ENCODE assay signal across 18 cellular contexts in genomic region chr1:46458846-46459245, GRCh38. TPM values are rescaled to one million over a fixed set of nuclear protein-coding genes. Genes with fewer than 3 reads are reported as not detected.
DNase-seq lines count a peak whose midpoint lies in the region; ATAC-seq and TF ChIP-seq lines count a peak whose summit lies in the region.
"Had no signal": no experiment of that assay in that cellular context is flagged by ENCODE, and none has a peak within 500 bp of the region (broad histone marks: within the 10 kb centered on the region; RNA-seq: fewer than 3 reads in every experiment).

No MANE protein-coding gene starts in this region.

- H3K4me1 Mint-ChIP-seq in neural progenitor cell: peaks cover 31% of the 10 kb centered on the region
- no peaks in the 10 kb centered on the region for H3K4me1 Mint-ChIP-seq in activated CD4-positive, alpha-beta T cell treated with anti-CD3 and anti-CD28 coated beads, Interleukin-2, amount 10 ng/mL, durations not matched to agents 7 days and 5 days
- peaks cover 32% of the 10 kb centered on the region for H3K4me1 Mint-ChIP-seq in WTC11
- H3K4me1 Mint-ChIP-seq: B cell; CD14-positive monocyte; CD8-positive, alpha-beta memory T cell had no signal

- ATAC-seq in WTC11: no peak
- no peak for ATAC-seq in GM18861 (IDR thresholded peaks at IDR 0.05; ENCODE audit: unreplicated experiment)
- ATAC-seq: GM23338 had no signal

- H3K9me3 ChIP-seq in neural progenitor cell (ENCODE audit: low read depth) (no peaks in the 10 kb centered on the region), Peyer's patch (no peaks in the 10 kb centered on the region)
- H3K9me3 ChIP-seq: BLaER1, HAP-1 had no signal

- no peaks in the 10 kb centered on the region for H3K36me3 Mint-ChIP-seq in neural progenitor cell
- H3K36me3 Mint-ChIP-seq in activated CD4-positive, alpha-beta T cell treated with anti-CD3 and anti-CD28 coated beads, Interleukin-2, amount 10 ng/mL, durations not matched to agents 7 days and 5 days (ENCODE audit: low read depth): no peaks in the 10 kb centered on the region
- no peaks in the 10 kb centered on the region for H3K36me3 Mint-ChIP-seq in WTC11
- H3K36me3 Mint-ChIP-seq: CD14-positive monocyte; CD8-positive, alpha-beta memory T cell had no signal

- peaks cover 24% of the 10 kb centered on the region for H3F3A ChIP-seq in neural progenitor cell (ENCODE audit: low read depth)

- peaks cover 29% of the 10 kb centered on the region for H3K4me1 ChIP-seq in neural progenitor cell
- H3K4me1 ChIP-seq in Peyer's patch: no peaks in the 10 kb centered on the region
- H3K4me1 ChIP-seq: BLaER1, HAP-1 had no signal

- H3K4me3 ChIP-seq in neural progenitor cell: no peak overlapping the region
- H3K4me3 ChIP-seq in Peyer's patch: no peak overlapping the region
- H3K4me3 ChIP-seq: BLaER1, GM23338, HAP-1 had no signal

- DNase-seq in D341Med (ENCODE audit: low spot score): peak; percentile 85
- peak; percentile 77 to 92 for DNase-seq in NCI-H524 (lab: John Stamatoyannopoulos, UW)
- peak; percentile 99 for DNase-seq in NCI-H82 treated with DMSO at 0.1 percent for 48 hours (lab: John Stamatoyannopoulos, UW; ENCODE audit: unreplicated experiment)
- DNase-seq in neural progenitor cell (ENCODE audit: low spot score): peak; percentile 76
- DNase-seq in activated CD4-positive, alpha-beta T cell treated with anti-CD3 and anti-CD28 coated beads, Interleukin-2, amount 10 ng/mL, durations not matched to agents 7 days and 5 days: no peak
- no peak for DNase-seq in WTC11 (ENCODE audit: low spot score)
- DNase-seq in Peyer's patch: no peak
- DNase-seq: CD4-positive, alpha-beta T cell; DMS153; DND-41 had no signal

- no peak for TF ChIP-seq POLR2A in Peyer's patch (IDR thresholded peaks at IDR 0.05)

- no peak overlapping the region for H2AFZ ChIP-seq in neural progenitor cell (replicated peaks)
- H2AFZ ChIP-seq: GM23338 had no signal

- H3K27ac ChIP-seq in neural progenitor cell (no peak overlapping the region), Peyer's patch (no peak overlapping the region)
- H3K27ac ChIP-seq: 22Rv1, BLaER1 had no signal

- H3K27ac Mint-ChIP-seq in neural progenitor cell (peak overlapping the region; percentile 6), WTC11 (no peak overlapping the region)
- H3K27ac Mint-ChIP-seq in activated CD4-positive, alpha-beta T cell treated with anti-CD3 and anti-CD28 coated beads, Interleukin-2, amount 10 ng/mL, durations not matched to agents 7 days and 5 days: no peak overlapping the region
- H3K27ac Mint-ChIP-seq: B cell; CD4-positive, alpha-beta T cell; GM23338 had no signal

- no peak for TF ChIP-seq CTCF in neural progenitor cell (IDR thresholded peaks at IDR 0.05)
- no peak for TF ChIP-seq CTCF in WTC11 (IDR thresholded peaks at IDR 0.05)
- TF ChIP-seq CTCF in Peyer's patch (IDR thresholded peaks at IDR 0.05): no peak

- no peak overlapping the region for H3K4me3 Mint-ChIP-seq in neural progenitor cell
- no peak overlapping the region for H3K4me3 Mint-ChIP-seq in activated CD4-positive, alpha-beta T cell treated with anti-CD3 and anti-CD28 coated beads, Interleukin-2, amount 10 ng/mL, durations not matched to agents 7 days and 5 days
- H3K4me3 Mint-ChIP-seq in WTC11: no peak overlapping the region
- H3K4me3 Mint-ChIP-seq: B cell; CD4-positive, alpha-beta T cell; CD8-positive, alpha-beta memory T cell; GM23338 had no signal

- no peak overlapping the region for H3K4me2 ChIP-seq in neural progenitor cell
- H3K4me2 ChIP-seq: BLaER1, GM23338 had no signal

- peaks cover 66% of the 10 kb centered on the region for H4K20me1 ChIP-seq in neural progenitor cell (ENCODE audit: low read depth)
- H4K20me1 ChIP-seq: BLaER1 had no signal

- no peaks in the 10 kb centered on the region for H3K36me3 ChIP-seq in neural progenitor cell
- no peaks in the 10 kb centered on the region for H3K36me3 ChIP-seq in Peyer's patch
- H3K36me3 ChIP-seq: BLaER1, HAP-1 had no signal

- no peak overlapping the region for H3K9ac ChIP-seq in neural progenitor cell
- H3K9ac ChIP-seq: BLaER1 had no signal

- H3K9me3 Mint-ChIP-seq in neural progenitor cell (no peaks in the 10 kb centered on the region), WTC11 (no peaks in the 10 kb centered on the region)
- H3K9me3 Mint-ChIP-seq in activated CD4-positive, alpha-beta T cell treated with anti-CD3 and anti-CD28 coated beads, Interleukin-2, amount 10 ng/mL, durations not matched to agents 7 days and 5 days: no peaks in the 10 kb centered on the region
- H3K9me3 Mint-ChIP-seq: CD14-positive monocyte; CD4-positive, alpha-beta T cell; CD8-positive, alpha-beta memory T cell; GM23338 had no signal

- H3K27me3 Mint-ChIP-seq in neural progenitor cell (ENCODE audit: insufficient read depth, low read depth) (peaks cover 42% of the 10 kb centered on the region), WTC11 (ENCODE audit: low read depth) (peaks cover 58% of the 10 kb centered on the region)
- peaks cover 44% of the 10 kb centered on the region for H3K27me3 Mint-ChIP-seq in activated CD4-positive, alpha-beta T cell treated with anti-CD3 and anti-CD28 coated beads, Interleukin-2, amount 10 ng/mL, durations not matched to agents 7 days and 5 days

- CTCF ChIA-PET in activated CD4-positive, alpha-beta T cell treated with anti-CD3 and anti-CD28 coated beads, Interleukin-2, amount 10 ng/mL, durations not matched to agents 7 days and 5 days (lab: Charles Lee): interaction anchor here (0.7 kb wide), 1 partner anchor 136 kb away, joined by 3 read pairs; no protein-coding TSS in a partner anchor
- CTCF ChIA-PET in WTC11 (lab: Charles Lee): interaction anchor here (0.7 to 6.1 kb wide), 6 partner anchors 12 to 74 kb away, joined by 3 to 48 read pairs (median 4); no protein-coding TSS in a partner anchor

- POLR2A ChIA-PET in activated CD4-positive, alpha-beta T cell treated with anti-CD3 and anti-CD28 coated beads, Interleukin-2, amount 10 ng/mL, durations not matched to agents 7 days and 5 days (lab: Charles Lee): no interaction called here
- POLR2A ChIA-PET in WTC11 (lab: Charles Lee): no interaction called here

- H3K79me2 ChIP-seq in neural progenitor cell (ENCODE audit: low read depth): no peaks in the 10 kb centered on the region

- H3K27me3 ChIP-seq in neural progenitor cell: peaks cover 100% of the 10 kb centered on the region
- no peaks in the 10 kb centered on the region for H3K27me3 ChIP-seq in Peyer's patch

TF ChIP-seq in WTC11, 78 proteins besides CTCF, POLR2A, EP300 and RAD21 (continues in another document):
- no peak for TF ChIP-seq STAT6 (CRISPR knock-in tag; conservative IDR thresholded peaks at IDR 0.05; ENCODE audit: low read depth)
- TF ChIP-seq IRF2 (CRISPR knock-in tag; IDR thresholded peaks at IDR 0.05; ENCODE audit: borderline replicate concordance, low read depth): no peak
- TF ChIP-seq, protein P1, sequence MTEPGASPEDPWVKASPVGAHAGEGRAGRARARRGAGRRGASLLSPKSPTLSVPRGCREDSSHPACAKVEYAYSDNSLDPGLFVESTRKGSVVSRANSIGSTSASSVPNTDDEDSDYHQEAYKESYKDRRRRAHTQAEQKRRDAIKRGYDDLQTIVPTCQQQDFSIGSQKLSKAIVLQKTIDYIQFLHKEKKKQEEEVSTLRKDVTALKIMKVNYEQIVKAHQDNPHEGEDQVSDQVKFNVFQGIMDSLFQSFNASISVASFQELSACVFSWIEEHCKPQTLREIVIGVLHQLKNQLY (CRISPR knock-in tag; IDR thresholded peaks at IDR 0.05): no peak
- TF ChIP-seq GABPB1 (CRISPR knock-in tag; IDR thresholded peaks at IDR 0.05): no peak
- TF ChIP-seq, protein P2, sequence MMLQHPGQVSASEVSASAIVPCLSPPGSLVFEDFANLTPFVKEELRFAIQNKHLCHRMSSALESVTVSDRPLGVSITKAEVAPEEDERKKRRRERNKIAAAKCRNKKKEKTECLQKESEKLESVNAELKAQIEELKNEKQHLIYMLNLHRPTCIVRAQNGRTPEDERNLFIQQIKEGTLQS (CRISPR knock-in tag; conservative IDR thresholded peaks at IDR 0.05): no peak
- TF ChIP-seq ZNF671 (CRISPR knock-in tag; IDR thresholded peaks at IDR 0.05): no peak
- no peak for TF ChIP-seq FOXK1 (CRISPR knock-in tag; IDR thresholded peaks at IDR 0.05)
- TF ChIP-seq CBFB (CRISPR knock-in tag; IDR thresholded peaks at IDR 0.05; ENCODE audit: low read depth): no peak
- no peak for TF ChIP-seq EMX1 (CRISPR knock-in tag; IDR thresholded peaks at IDR 0.05)
- TF ChIP-seq GTF2I (CRISPR knock-in tag; conservative IDR thresholded peaks at IDR 0.05): no peak

RNA-seq across cellular contexts. Expression of gene DMBX1, which starts 30.8 kb away (rescaled TPM):
- total RNA-seq in neural progenitor cell (ENCODE audit: low replicate concordance): 0.06 and 0.56 TPM in 2 replicates
- total RNA-seq in activated CD4-positive, alpha-beta T cell treated with anti-CD3 and anti-CD28 coated beads, Interleukin-2, amount 10 ng/mL, durations not matched to agents 7 days and 5 days: under 1 TPM in 1 of 2 experiments, not detected in 1; 0.10 TPM
- 1.7 to 3.7 TPM (median 1.8 TPM) in 3 replicates for total RNA-seq in WTC11 (2021)
- not detected for total RNA-seq in Peyer's patch
- total RNA-seq: B cell; CD4-positive, alpha-beta T cell; CD8-positive, alpha-beta memory T cell; GM23338 had no signal

Comparison
In these comparisons a context has a peak if more than half of its experiments do, and no peak if none do; other contexts are left out.
1. DNase-seq: peak in D341Med (single experiment), NCI-H524 (2 of 2), NCI-H82 treated with DMSO at 0.1 percent for 48 hours (single experiment) and neural progenitor cell (single experiment); none in activated CD4-positive, alpha-beta T cell treated with anti-CD3 and anti-CD28 coated beads, Interleukin-2, amount 10 ng/mL, durations not matched to agents 7 days and 5 days (single experiment), WTC11 (single experiment) and Peyer's patch (0 of 3).